Comparison of ENCODE assay signal across 30 cellular contexts in genomic region chr13:27654816-27655215, GRCh38.
"Had no signal": no experiment of that assay in that cellular context is flagged by ENCODE, and none has a peak within 500 bp of the region (broad histone marks: within the 10 kb centered on the region; RNA-seq: fewer than 3 reads in every experiment).

No MANE protein-coding gene starts in this region.

- H3K27ac ChIP-seq: adrenal gland, body of pancreas, colonic mucosa, epithelial cell of prostate, gastroesophageal sphincter, heart right ventricle had no signal

- H3K27me3 ChIP-seq: adrenal gland, body of pancreas, colonic mucosa, esophagus squamous epithelium, gastroesophageal sphincter, heart right ventricle had no signal

- DNase-seq: activated CD4-positive, alpha-beta T cell treated with anti-CD3 and anti-CD28 coated beads for 36 hours; activated CD4-positive, alpha-beta T cell treated with anti-CD3 and anti-CD28 coated beads, Interleukin-2, amount 10 ng/mL, durations not matched to agents 7 days and 5 days; activated CD4-positive, alpha-beta T cell treated with anti-CD3 and anti-CD28 coated beads, Interleukin-2, amount 50 U/mL, for 48 hours; activated CD4-positive, CD25-positive, alpha-beta regulatory T cell; activated CD4-positive, CD25-positive, alpha-beta regulatory T cell treated with anti-CD3 and anti-CD28 coated beads, Interleukin-2, amount 50 U/mL, for 72 hours; activated CD8-positive, alpha-beta memory T cell treated with anti-CD3 and anti-CD28 coated beads, Interleukin-2, amount 10 ng/mL, durations not matched to agents 7 days and 5 days; activated CD8-positive, alpha-beta memory T cell treated with anti-CD3 and anti-CD28 coated beads, Interleukin-2, amount 50 U/mL, for 4 hours; activated CD8-positive, alpha-beta T cell treated with anti-CD3 and anti-CD28 coated beads, Interleukin-2, amount 10 ng/mL, durations not matched to agents 7 days and 5 days; activated effector memory CD4-positive, alpha-beta T cell treated with anti-CD3 and anti-CD28 coated beads, Interleukin-2, amount 50 U/mL, for 16 hours; activated naive CD4-positive, alpha-beta T cell treated with anti-CD3 and anti-CD28 coated beads for 36 hours; activated naive CD8-positive, alpha-beta T cell treated with anti-CD3 and anti-CD28 coated beads for 36 hours; activated naive CD8-positive, alpha-beta T cell treated with anti-CD3 and anti-CD28 coated beads, Interleukin-2, amount 50 U/mL, for 24 hours; activated T-cell treated with anti-CD3 and anti-CD28 coated beads, Interleukin-2, amount 50 U/mL, for 1 hour; activated T-cell treated with anti-CD3 and anti-CD28 coated beads, Interleukin-2, amount 50 U/mL, for 48 hours; adrenal gland; amygdala; aorta; body of pancreas; caudate nucleus; colonic mucosa; effector CD8-positive, alpha-beta T cell; esophagus squamous epithelium; foreskin melanocyte; heart right ventricle; T-helper 1 cell; T-helper 2 cell had no signal

- FAIRE-seq: endometrium, endothelial cell of umbilical vein had no signal

- H3K4me3 ChIP-seq: adrenal gland, body of pancreas, colonic mucosa, esophagus squamous epithelium, gastroesophageal sphincter, heart right ventricle had no signal

- H3K9me3 ChIP-seq: body of pancreas, colonic mucosa had no signal

- ATAC-seq: activated CD4-positive, alpha-beta T cell treated with anti-CD3 and anti-CD28 coated beads for 36 hours; activated CD8-positive, alpha-beta memory T cell treated with anti-CD3 and anti-CD28 coated beads, Interleukin-2, amount 10 ng/mL, durations not matched to agents 7 days and 5 days; activated CD8-positive, alpha-beta T cell treated with anti-CD3 and anti-CD28 coated beads, Interleukin-2, amount 10 ng/mL, durations not matched to agents 7 days and 5 days; activated naive CD8-positive, alpha-beta T cell treated with anti-CD3 and anti-CD28 coated beads, Interleukin-2, amount 50 U/mL, for 24 hours; body of pancreas; gastroesophageal sphincter; heart right ventricle had no signal

- H3K4me1 ChIP-seq: adrenal gland, colonic mucosa had no signal
